Comparison of ENCODE assay signal across 1 cellular context in genomic region chr4:18566970-18567799, GRCh38.
TF ChIP-seq lines count a peak whose summit lies in the region.

No MANE protein-coding gene starts in this region.

TF ChIP-seq in HepG2, 621 proteins besides CTCF, POLR2A, EP300 and RAD21 (continued from another document and continues in another):
- no peak for TF ChIP-seq E2F5 (CRISPR knock-in tag; conservative IDR thresholded peaks at IDR 0.05)
- peak; percentile 89 for TF ChIP-seq ZMYM4 (CRISPR knock-in tag; IDR thresholded peaks at IDR 0.05)
- TF ChIP-seq ARNTL (CRISPR knock-in tag; IDR thresholded peaks at IDR 0.05): 0 out of 2 replicates have a peak, but pooled peaks have one; percentile 25
- TF ChIP-seq SP2 (CRISPR knock-in tag; IDR thresholded peaks at IDR 0.05): no peak
- TF ChIP-seq ATF2 (CRISPR knock-in tag; IDR thresholded peaks at IDR 0.05): peak; percentile 67
- peak; percentile 92 for TF ChIP-seq NCOA2 (CRISPR knock-in tag; IDR thresholded peaks at IDR 0.05)
- TF ChIP-seq ZNF83 (CRISPR knock-in tag; IDR thresholded peaks at IDR 0.05; ENCODE audit: borderline replicate concordance): no peak
- no peak for TF ChIP-seq ZNF746 (CRISPR knock-in tag; IDR thresholded peaks at IDR 0.05)
- no peak for TF ChIP-seq ZNF770 (CRISPR knock-in tag; IDR thresholded peaks at IDR 0.05)
- no peak for TF ChIP-seq NFIB (CRISPR knock-in tag; IDR thresholded peaks at IDR 0.05; ENCODE audit: borderline replicate concordance)
- TF ChIP-seq SRSF1 (optimal IDR thresholded peaks at IDR 0.05; ENCODE audit: low read depth, low read length): no peak
- TF ChIP-seq PHF5A (CRISPR knock-in tag; IDR thresholded peaks at IDR 0.05; ENCODE audit: low read depth, unreplicated experiment): no peak
- no peak for TF ChIP-seq ZSCAN21 (CRISPR knock-in tag; IDR thresholded peaks at IDR 0.05; ENCODE audit: borderline replicate concordance)
- TF ChIP-seq PAF1 (CRISPR knock-in tag; IDR thresholded peaks at IDR 0.05): no peak
- peak; percentile 87; the same call in 1 of the 2 replicates for TF ChIP-seq MIER3 (CRISPR knock-in tag; IDR thresholded peaks at IDR 0.05; ENCODE audit: borderline replicate concordance)
- peak; percentile 91 for TF ChIP-seq HDAC2 (CRISPR knock-in tag; IDR thresholded peaks at IDR 0.05)
- TF ChIP-seq ZNF703 (CRISPR knock-in tag; IDR thresholded peaks at IDR 0.05; ENCODE audit: borderline replicate concordance): no peak
- TF ChIP-seq ZFP91 (CRISPR knock-in tag; IDR thresholded peaks at IDR 0.05; ENCODE audit: borderline replicate concordance): no peak; the same call in 1 of the 2 replicates
- no peak for TF ChIP-seq ZNF784 (CRISPR knock-in tag; IDR thresholded peaks at IDR 0.05; ENCODE audit: borderline replicate concordance)
- no peak for TF ChIP-seq ZNF558 (CRISPR knock-in tag; IDR thresholded peaks at IDR 0.05; ENCODE audit: borderline replicate concordance)
- no peak for TF ChIP-seq ZHX2 (IDR thresholded peaks at IDR 0.05; ENCODE audit: low read depth)
- TF ChIP-seq ZHX2 (CRISPR knock-in tag; IDR thresholded peaks at IDR 0.05; ENCODE audit: borderline replicate concordance): no peak
- no peak for TF ChIP-seq ZNF407 (CRISPR knock-in tag; IDR thresholded peaks at IDR 0.05; ENCODE audit: not compliant biosample characterization)
- no peak for TF ChIP-seq ATF7 (IDR thresholded peaks at IDR 0.05)
- no peak for TF ChIP-seq ATF7 (CRISPR knock-in tag; IDR thresholded peaks at IDR 0.05)
- no peak for TF ChIP-seq ZNF446 (CRISPR knock-in tag; IDR thresholded peaks at IDR 0.05)
- no peak for TF ChIP-seq SMYD3 (CRISPR knock-in tag; IDR thresholded peaks at IDR 0.05)
- no peak for TF ChIP-seq UBTF (CRISPR knock-in tag; IDR thresholded peaks at IDR 0.05)
- no peak for TF ChIP-seq CERS6 (CRISPR knock-in tag; IDR thresholded peaks at IDR 0.05)
- no peak for TF ChIP-seq KMT2A (CRISPR knock-in tag; IDR thresholded peaks at IDR 0.05)
- TF ChIP-seq SP140L (CRISPR knock-in tag; IDR thresholded peaks at IDR 0.05; ENCODE audit: borderline replicate concordance): no peak
- TF ChIP-seq ZNF761 (CRISPR knock-in tag; conservative IDR thresholded peaks at IDR 0.05): no peak
- TF ChIP-seq ZBTB21 (CRISPR knock-in tag; IDR thresholded peaks at IDR 0.05): peak; percentile 19; the same call in 1 of the 2 replicates
